ENCODE assay signal across 15 cellular contexts in genomic region chr3:105802073-105802706, GRCh38.
DNase-seq lines count a peak whose midpoint lies in the region; ATAC-seq and TF ChIP-seq lines count a peak whose summit lies in the region.
"Had no signal": no experiment of that assay in that cellular context is flagged by ENCODE, and none has a peak within 500 bp of the region (broad histone marks: within the 10 kb centered on the region; RNA-seq: fewer than 3 reads in every experiment).

No MANE protein-coding gene starts in this region.

- H3K27ac ChIP-seq in gastrocnemius medialis: no peak overlapping the region
- H3K27ac ChIP-seq: coronary artery, psoas muscle had no signal

- no peaks in the 10 kb centered on the region for H3K9me3 Mint-ChIP-seq in activated naive CD4-positive, alpha-beta T cell treated with anti-CD3 and anti-CD28 coated beads, Interleukin-2, amount 10 ng/mL, durations not matched to agents 7 days and 5 days
- H3K9me3 Mint-ChIP-seq in stimulated activated naive B cell treated with anti-CD40 and anti-IgM and Interleukin-4, amounts not matched to agents 10 μg/mL and 1 μg/mL and 100 μg/mL, for 72 hours: peaks cover 3 to 4% of the 10 kb centered on the region in 2 donors

- H3K36me3 ChIP-seq in gastrocnemius medialis: no peaks in the 10 kb centered on the region
- H3K36me3 ChIP-seq: adrenal gland had no signal

- peaks cover 65% of the 10 kb centered on the region for H3K36me3 Mint-ChIP-seq in activated naive CD4-positive, alpha-beta T cell treated with anti-CD3 and anti-CD28 coated beads, Interleukin-2, amount 10 ng/mL, durations not matched to agents 7 days and 5 days
- H3K36me3 Mint-ChIP-seq in stimulated activated naive B cell treated with anti-CD40 and anti-IgM and Interleukin-4, amounts not matched to agents 10 μg/mL and 1 μg/mL and 100 μg/mL, for 72 hours: peaks cover 6 to 8% of the 10 kb centered on the region in 2 donors

- CTCF ChIA-PET in activated naive CD4-positive, alpha-beta T cell treated with anti-CD3 and anti-CD28 coated beads, Interleukin-2, amount 10 ng/mL, durations not matched to agents 7 days and 5 days (lab: Charles Lee): interaction anchor here (0.7 kb wide), 1 partner anchor 22 kb away, joined by 3 read pairs; no protein-coding TSS in a partner anchor

- ATAC-seq in stimulated activated naive B cell treated with anti-CD40 and anti-IgM and Interleukin-4, amounts not matched to agents 10 μg/mL and 1 μg/mL and 100 μg/mL, for 72 hours (replicated peaks): no peak
- ATAC-seq in HG02973 (IDR thresholded peaks at IDR 0.05; ENCODE audit: unreplicated experiment) (no peak), GM21825 (IDR thresholded peaks at IDR 0.05; ENCODE audit: unreplicated experiment) (no peak), gastrocnemius medialis (no peak)
- ATAC-seq: mucosa of descending colon had no signal

- no peaks in the 10 kb centered on the region for H3K9me3 ChIP-seq in gastrocnemius medialis
- H3K9me3 ChIP-seq: adrenal gland, mucosa of descending colon, psoas muscle had no signal

- H3K4me3 Mint-ChIP-seq in activated naive CD4-positive, alpha-beta T cell treated with anti-CD3 and anti-CD28 coated beads, Interleukin-2, amount 10 ng/mL, durations not matched to agents 7 days and 5 days: no peak overlapping the region
- H3K4me3 Mint-ChIP-seq in stimulated activated naive B cell treated with anti-CD40 and anti-IgM and Interleukin-4, amounts not matched to agents 10 μg/mL and 1 μg/mL and 100 μg/mL, for 72 hours: peak overlapping the region in 1 of 2 donors; percentile 46

- no peak for TF ChIP-seq CTCF in choroid plexus epithelial cell (conservative IDR thresholded peaks at IDR 0.05; ENCODE audit: low read depth, low read length)
- no peak for TF ChIP-seq CTCF in gastrocnemius medialis (IDR thresholded peaks at IDR 0.05 in 4 of 5, conservative IDR thresholded peaks at IDR 0.05 in 1 of 5)

- no peaks in the 10 kb centered on the region for H3K27me3 ChIP-seq in gastrocnemius medialis
- H3K27me3 ChIP-seq: adrenal gland had no signal

- DNase-seq in activated naive CD4-positive, alpha-beta T cell treated with anti-CD3 and anti-CD28 coated beads, Interleukin-2, amount 10 ng/mL, durations not matched to agents 7 days and 5 days: no peak
- no peak for DNase-seq in activated naive CD4-positive, alpha-beta T cell (lab: John Stamatoyannopoulos, UW)
- DNase-seq in NCI-H524 treated with DMSO at 0.1 percent for 48 hours (lab: John Stamatoyannopoulos, UW) (peak; percentile 47), choroid plexus epithelial cell (ENCODE audit: low read depth) (peak; percentile 67), gastrocnemius medialis (no peak)
- no peak for DNase-seq in stimulated activated naive B cell treated with anti-CD40 and anti-IgM and Interleukin-4, amounts not matched to agents 10 μg/mL and 1 μg/mL and 100 μg/mL, for 72 hours
- DNase-seq: activated CD4-positive, alpha-beta T cell treated with anti-CD3 and anti-CD28 coated beads for 4 hours; DMS153; mucosa of descending colon; NCI-H1105 treated with DMSO at 0.1 percent for 48 hours; psoas muscle had no signal

- H3K27me3 Mint-ChIP-seq in activated naive CD4-positive, alpha-beta T cell treated with anti-CD3 and anti-CD28 coated beads, Interleukin-2, amount 10 ng/mL, durations not matched to agents 7 days and 5 days: no peaks in the 10 kb centered on the region
- H3K27me3 Mint-ChIP-seq in stimulated activated naive B cell treated with anti-CD40 and anti-IgM and Interleukin-4, amounts not matched to agents 10 μg/mL and 1 μg/mL and 100 μg/mL, for 72 hours: no peaks in the 10 kb centered on the region

- peaks cover 68% of the 10 kb centered on the region for H3K4me1 Mint-ChIP-seq in activated naive CD4-positive, alpha-beta T cell treated with anti-CD3 and anti-CD28 coated beads, Interleukin-2, amount 10 ng/mL, durations not matched to agents 7 days and 5 days
- peaks cover 38 to 74% of the 10 kb centered on the region in 2 donors for H3K4me1 Mint-ChIP-seq in stimulated activated naive B cell treated with anti-CD40 and anti-IgM and Interleukin-4, amounts not matched to agents 10 μg/mL and 1 μg/mL and 100 μg/mL, for 72 hours

- intact Hi-C loops in gastrocnemius medialis (cut with DNase I; ENCODE audit: low total_unique reads): no loop called here

- in situ Hi-C loops in gastrocnemius medialis (cut with MboI; ENCODE audit: low sequenced_read_pairs in 4 of 4): no loop called here

- TF ChIP-seq POLR2A in gastrocnemius medialis (IDR thresholded peaks at IDR 0.05): no peak

- peaks cover 23 to 37% of the 10 kb centered on the region in 2 donors for H3K4me1 ChIP-seq in gastrocnemius medialis

- H3K27ac Mint-ChIP-seq in activated naive CD4-positive, alpha-beta T cell treated with anti-CD3 and anti-CD28 coated beads, Interleukin-2, amount 10 ng/mL, durations not matched to agents 7 days and 5 days: peak overlapping the region; percentile 45
- peak overlapping the region; percentile 59 for H3K27ac Mint-ChIP-seq in stimulated activated naive B cell treated with anti-CD40 and anti-IgM and Interleukin-4, amounts not matched to agents 10 μg/mL and 1 μg/mL and 100 μg/mL, for 72 hours

- no peak overlapping the region for H3K4me3 ChIP-seq in choroid plexus epithelial cell (ENCODE audit: low read depth, low read length)
- H3K4me3 ChIP-seq in gastrocnemius medialis: no peak overlapping the region
- H3K4me3 ChIP-seq: adrenal gland, coronary artery, mucosa of descending colon, psoas muscle had no signal

Comparison
In these comparisons a context has a peak if more than half of its experiments do, and no peak if none do; other contexts are left out.
1. DNase-seq: peak in NCI-H524 treated with DMSO at 0.1 percent for 48 hours (single experiment) and choroid plexus epithelial cell (single experiment); none in activated naive CD4-positive, alpha-beta T cell treated with anti-CD3 and anti-CD28 coated beads, Interleukin-2, amount 10 ng/mL, durations not matched to agents 7 days and 5 days (single experiment), activated naive CD4-positive, alpha-beta T cell (0 of 4), stimulated activated naive B cell treated with anti-CD40 and anti-IgM and Interleukin-4, amounts not matched to agents 10 μg/mL and 1 μg/mL and 100 μg/mL, for 72 hours (single experiment) and gastrocnemius medialis (0 of 2).